ENCODE assay signal across 22 cellular contexts in the genomic region with DNA sequence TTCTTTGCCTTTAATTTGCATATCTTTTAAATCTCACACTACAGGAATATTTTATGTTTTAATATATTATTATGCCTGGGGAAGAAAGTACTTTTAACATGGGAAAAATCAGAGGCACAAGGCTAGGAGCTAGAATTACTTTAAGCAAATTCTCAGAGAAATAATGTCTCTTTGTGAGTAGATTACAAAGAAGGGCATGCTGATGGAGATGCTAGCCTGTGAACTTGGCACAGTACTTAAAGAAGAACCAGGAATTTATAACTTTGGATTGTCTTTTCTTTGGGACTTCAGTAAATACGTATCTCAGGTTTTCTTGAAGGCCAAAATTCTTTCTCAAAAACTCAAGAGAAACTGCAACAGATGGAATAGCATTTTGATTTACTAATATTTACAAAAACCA.
"Had no signal": no experiment of that assay in that cellular context is flagged by ENCODE, and none has a peak within 500 bp of the region (broad histone marks: within the 10 kb centered on the region; RNA-seq: fewer than 3 reads in every experiment).

No MANE protein-coding gene starts in this region.

- H3K4me1 ChIP-seq: Peyer's patch, SJCRH30 had no signal

- H3K36me3 ChIP-seq: Peyer's patch, SJCRH30 had no signal

- H3K27ac ChIP-seq: Peyer's patch, RWPE1, SJCRH30 had no signal

- ATAC-seq: activated CD4-positive, CD25-positive, alpha-beta regulatory T cell treated with anti-CD3 and anti-CD28 coated beads, Interleukin-2, amount 50 U/mL, for 24 hours; activated CD8-positive, alpha-beta T cell treated with anti-CD3 and anti-CD28 coated beads, Interleukin-2, amount 10 ng/mL, durations not matched to agents 7 days and 5 days; SK-N-SH treated with all-trans-retinoic acid at 6 μM for 48 hours had no signal

- DNase-seq: activated CD4-positive, alpha-beta T cell treated with anti-CD3 and anti-CD28 coated beads for 4 hours; activated CD8-positive, alpha-beta memory T cell treated with anti-CD3 and anti-CD28 coated beads, Interleukin-2, amount 50 U/mL, for 48 hours; activated CD8-positive, alpha-beta T cell treated with anti-CD3 and anti-CD28 coated beads, Interleukin-2, amount 10 ng/mL, durations not matched to agents 7 days and 5 days; activated naive CD4-positive, alpha-beta T cell treated with anti-CD3 and anti-CD28 coated beads, Interleukin-2, amount 50 U/mL, for 16 hours; activated naive CD8-positive, alpha-beta T cell treated with anti-CD3 and anti-CD28 coated beads, Interleukin-2, amount 10 ng/mL, durations not matched to agents 7 days and 5 days; activated T-cell treated with anti-CD3 and anti-CD28 coated beads, Interleukin-2, amount 50 U/mL, for 1 hour; aorta; central memory CD4-positive, alpha-beta T cell; KBM-7; NCI-H1092; NCI-H1417 treated with DMSO at 0.1 percent for 48 hours; NCI-H1694; NCI-H2029; NCI-H2107; NCI-H2171 treated with DMSO at 0.1 percent for 48 hours; NCI-H226; Peyer's patch; Right ventricle myocardium superior; SJCRH30 had no signal

- H3K9me3 ChIP-seq: Peyer's patch, SJCRH30 had no signal

- H3K4me3 ChIP-seq: Peyer's patch, SJCRH30 had no signal

- H3K27me3 ChIP-seq: Peyer's patch, SJCRH30 had no signal
